ENCODE assay signal across 19 cellular contexts in the genomic region with DNA sequence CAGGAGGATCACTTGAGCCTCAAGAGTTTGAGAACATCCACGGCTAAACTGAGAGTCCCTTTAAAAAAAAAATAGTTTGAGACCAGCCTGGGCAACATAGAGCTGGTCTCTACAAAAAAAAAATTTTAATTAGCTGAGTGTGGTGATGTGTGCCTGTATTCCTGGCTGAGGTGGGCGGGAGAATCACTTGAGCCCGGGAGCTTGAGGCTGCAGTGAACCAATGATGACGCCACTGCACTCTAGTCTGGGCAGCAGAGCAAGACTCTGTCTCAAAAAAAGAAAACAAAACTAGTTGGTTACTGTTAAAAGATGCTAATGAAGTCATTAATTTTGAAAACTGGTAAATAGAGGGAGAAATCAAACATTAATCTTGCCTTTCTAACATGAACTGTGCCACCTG.
DNase-seq lines count a peak whose midpoint lies in the region; ATAC-seq and TF ChIP-seq lines count a peak whose summit lies in the region.
"Had no signal": no experiment of that assay in that cellular context is flagged by ENCODE, and none has a peak within 500 bp of the region (broad histone marks: within the 10 kb centered on the region; RNA-seq: fewer than 3 reads in every experiment).

No MANE protein-coding gene starts in this region.

- intact Hi-C loops in A673 (cut with micrococcal nuclease; ENCODE audit: unreplicated experiment), result no loop called here
- intact Hi-C loops in esophagus muscularis mucosa (cut with DNase I), result no loop called here
- intact Hi-C loops in thyroid gland (cut with DNase I), result no loop called here

- DNase-seq in A673 (ENCODE audit: low spot score), result no peak
- DNase-seq in esophagus muscularis mucosa (ENCODE audit: extremely low spot score), result peak; percentile 24
- DNase-seq in thyroid gland, result peak; percentile 78 to 91
- DNase-seq in stimulated activated CD4-positive, alpha-beta T cell treated with anti-CD3 and anti-CD28 coated beads, Interleukin-4, amount 100 ng/mL, for 1 hour, result no peak
- no peak for DNase-seq in middle frontal gyrus (ENCODE audit: extremely low spot score, low spot score)
- DNase-seq: 8988T; Calu3; CD8-positive, alpha-beta T cell; DMS 273 treated with DMSO at 0.1 percent for 48 hours; DMS53; DND-41; EL; H9; IMR-90 had no signal

- TF ChIP-seq POLR2A in esophagus muscularis mucosa (IDR thresholded peaks at IDR 0.05; ENCODE audit: low read depth), result no peak
- no peak for TF ChIP-seq POLR2A in thyroid gland (IDR thresholded peaks at IDR 0.05)

- no TSS peak for BruUV-seq in A673 (replicated peaks; lab: Mats Ljungman, UMichigan)

- POLR2A ChIA-PET in A673 (lab: Charles Lee; ENCODE audit: low non-redundant PET), result interaction anchor here (0.6 kb wide), 1 partner anchor 169 kb away, joined by 3 read pairs; no protein-coding TSS in a partner anchor

- no peaks in the 10 kb centered on the region for H3K9me3 ChIP-seq in A673 (ENCODE audit: low read depth, low read length, poor library complexity, severe bottlenecking)
- no peaks in the 10 kb centered on the region for H3K9me3 ChIP-seq in esophagus muscularis mucosa
- no peaks in the 10 kb centered on the region for H3K9me3 ChIP-seq in thyroid gland
- H3K9me3 ChIP-seq: BLaER1 treated with 17β-estradiol and CSF1 and Interleukin-3, amounts not matched to agents 10 nM and 100 nM had no signal

- no peaks in the 10 kb centered on the region for H3K27me3 ChIP-seq in A673 (replicated peaks; ENCODE audit: insufficient read depth, low read depth, low read length, poor library complexity)
- H3K27me3 ChIP-seq in esophagus muscularis mucosa, result no peaks in the 10 kb centered on the region
- H3K27me3 ChIP-seq in thyroid gland, result no peaks in the 10 kb centered on the region

- no peak overlapping the region for H3K4me3 ChIP-seq in A673 (ENCODE audit: low read depth, low read length, poor library complexity, severe bottlenecking)
- no peak overlapping the region for H3K4me3 ChIP-seq in esophagus muscularis mucosa
- H3K4me3 ChIP-seq in thyroid gland (replicated peaks in 1 of 3), result no peak overlapping the region
- H3K4me3 ChIP-seq: BLaER1 treated with 17β-estradiol and CSF1 and Interleukin-3, amounts not matched to agents 10 nM and 100 nM; GM12878 had no signal

- H3K36me3 ChIP-seq in A673 (ENCODE audit: insufficient read depth, low read length, poor library complexity, severe bottlenecking) (peaks cover 10% of the 10 kb centered on the region), esophagus muscularis mucosa (peaks cover 0 to 8% (median 5%) of the 10 kb centered on the region in 4 donors), thyroid gland (peaks cover 0 to 6% of the 10 kb centered on the region in 2 donors)
- H3K36me3 ChIP-seq: BLaER1 treated with 17β-estradiol and CSF1 and Interleukin-3, amounts not matched to agents 10 nM and 100 nM had no signal

- CTCF ChIA-PET in A673 (lab: Charles Lee), result no interaction called here

- TF ChIP-seq EP300 in esophagus muscularis mucosa (IDR thresholded peaks at IDR 0.05), result no peak

- TF ChIP-seq CTCF in A673 (conservative IDR thresholded peaks at IDR 0.05; ENCODE audit: low read depth, low read length) (no peak), VCaP (conservative IDR thresholded peaks at IDR 0.05) (no peak), esophagus muscularis mucosa (IDR thresholded peaks at IDR 0.05) (no peak), thyroid gland (IDR thresholded peaks at IDR 0.05) (no peak)

- peaks cover 63% of the 10 kb centered on the region for H3K4me1 ChIP-seq in A673 (ENCODE audit: insufficient read depth, low read length, poor library complexity, severe bottlenecking)
- peaks cover 0 to 30% (median 8%) of the 10 kb centered on the region in 4 donors for H3K4me1 ChIP-seq in esophagus muscularis mucosa
- H3K4me1 ChIP-seq in thyroid gland, result peaks cover 25 to 33% of the 10 kb centered on the region in 2 donors

- H3K27ac ChIP-seq in A673 (ENCODE audit: low read depth, low read length, poor library complexity, severe bottlenecking), result peak overlapping the region; percentile 1
- peak overlapping the region; percentile 68 for H3K27ac ChIP-seq in VCaP
- H3K27ac ChIP-seq in esophagus muscularis mucosa (replicated peaks in 1 of 4), result no peak overlapping the region
- H3K27ac ChIP-seq in thyroid gland, result peak overlapping the region in 2 of 3 donors; percentile 68 to 79
- H3K27ac ChIP-seq: HL-60 had no signal

- no peak for ATAC-seq in HG02763 (IDR thresholded peaks at IDR 0.05; ENCODE audit: unreplicated experiment)
- ATAC-seq: CD8-positive, alpha-beta T cell; GM12878 had no signal

- 92% methylated on average over 4 of the region's 4 CpGs for WGBS in esophagus muscularis mucosa
- 27 to 59% methylated on average over 4 of the region's 4 CpGs for WGBS in thyroid gland, 2 donors

Comparison
In these comparisons a context has a peak if more than half of its experiments do, and no peak if none do; other contexts are left out.
1. DNase-seq: peak in esophagus muscularis mucosa (single experiment) and thyroid gland (2 of 2); none in A673 (single experiment), stimulated activated CD4-positive, alpha-beta T cell treated with anti-CD3 and anti-CD28 coated beads, Interleukin-4, amount 100 ng/mL, for 1 hour (single experiment) and middle frontal gyrus (single experiment).
2. H3K27ac ChIP-seq: peak in A673 (single experiment), VCaP (single experiment) and thyroid gland (2 of 3); none in esophagus muscularis mucosa (0 of 4).